Comparison of ENCODE assay signal across 27 cellular contexts in genomic region chr7:141243368-141243767, GRCh38.
"Had no signal": no experiment of that assay in that cellular context is flagged by ENCODE, and none has a peak within 500 bp of the region (broad histone marks: within the 10 kb centered on the region; RNA-seq: fewer than 3 reads in every experiment).

No MANE protein-coding gene starts in this region.

- H3K4me2 ChIP-seq: hepatocyte had no signal

- H3K4me3 ChIP-seq: colonic mucosa, esophagus squamous epithelium, gastrocnemius medialis, heart left ventricle, hepatocyte, left lung, lung had no signal

- H3K79me2 ChIP-seq: hepatocyte had no signal

- H3K9me3 Mint-ChIP-seq: dendritic cell treated with granulocyte-macrophage colony-stimulating factor and Interleukin-4, amounts not matched to agents 40 ng/mL and 50 ng/mL, for 4 days; effector memory CD8-positive, alpha-beta T cell; endodermal cell; immature natural killer cell; memory B cell had no signal

- FAIRE-seq: endometrium, keratinocyte had no signal

- H3K27ac Mint-ChIP-seq: dendritic cell treated with granulocyte-macrophage colony-stimulating factor and Interleukin-4, amounts not matched to agents 40 ng/mL and 50 ng/mL, for 4 days; effector memory CD8-positive, alpha-beta T cell; endodermal cell; immature natural killer cell; memory B cell had no signal

- H3K4me1 Mint-ChIP-seq: immature natural killer cell, memory B cell had no signal

- ATAC-seq: effector memory CD8-positive, alpha-beta T cell; esophagus mucosa; gastrocnemius medialis; heart left ventricle; left cardiac atrium; left lung; left ventricle myocardium superior had no signal

- DNase-seq: colonic mucosa; cortex of kidney; effector CD8-positive, alpha-beta T cell; effector memory CD8-positive, alpha-beta T cell; endodermal cell; erythroblast; esophagus squamous epithelium; foreskin fibroblast; foreskin melanocyte; gastrocnemius medialis; heart left ventricle; hypothalamus; immature natural killer cell; left cardiac atrium; left lung; left ventricle myocardium superior; mammary epithelial cell; mesendoderm; midbrain had no signal

- H3K9me3 ChIP-seq: colonic mucosa, esophagus squamous epithelium, gastrocnemius medialis, heart left ventricle, left lung had no signal

- H3K27me3 ChIP-seq: colonic mucosa, esophagus squamous epithelium, gastrocnemius medialis, heart left ventricle, hepatocyte, left lung had no signal

- H3K36me3 ChIP-seq: colonic mucosa, esophagus squamous epithelium, gastrocnemius medialis, heart left ventricle, left lung had no signal

- H3K4me1 ChIP-seq: colonic mucosa, esophagus squamous epithelium, gastrocnemius medialis, left lung had no signal

- H2AFZ ChIP-seq: hepatocyte had no signal

- H3K27ac ChIP-seq: colonic mucosa, epithelial cell of prostate, esophagus squamous epithelium, gastrocnemius medialis, heart left ventricle, hepatocyte, left lung had no signal

- H3K36me3 Mint-ChIP-seq: immature natural killer cell, memory B cell had no signal

- H3K4me3 Mint-ChIP-seq: dendritic cell treated with granulocyte-macrophage colony-stimulating factor and Interleukin-4, amounts not matched to agents 40 ng/mL and 50 ng/mL, for 4 days; effector memory CD8-positive, alpha-beta T cell; endodermal cell; immature natural killer cell; memory B cell had no signal
